In the genomic region with DNA sequence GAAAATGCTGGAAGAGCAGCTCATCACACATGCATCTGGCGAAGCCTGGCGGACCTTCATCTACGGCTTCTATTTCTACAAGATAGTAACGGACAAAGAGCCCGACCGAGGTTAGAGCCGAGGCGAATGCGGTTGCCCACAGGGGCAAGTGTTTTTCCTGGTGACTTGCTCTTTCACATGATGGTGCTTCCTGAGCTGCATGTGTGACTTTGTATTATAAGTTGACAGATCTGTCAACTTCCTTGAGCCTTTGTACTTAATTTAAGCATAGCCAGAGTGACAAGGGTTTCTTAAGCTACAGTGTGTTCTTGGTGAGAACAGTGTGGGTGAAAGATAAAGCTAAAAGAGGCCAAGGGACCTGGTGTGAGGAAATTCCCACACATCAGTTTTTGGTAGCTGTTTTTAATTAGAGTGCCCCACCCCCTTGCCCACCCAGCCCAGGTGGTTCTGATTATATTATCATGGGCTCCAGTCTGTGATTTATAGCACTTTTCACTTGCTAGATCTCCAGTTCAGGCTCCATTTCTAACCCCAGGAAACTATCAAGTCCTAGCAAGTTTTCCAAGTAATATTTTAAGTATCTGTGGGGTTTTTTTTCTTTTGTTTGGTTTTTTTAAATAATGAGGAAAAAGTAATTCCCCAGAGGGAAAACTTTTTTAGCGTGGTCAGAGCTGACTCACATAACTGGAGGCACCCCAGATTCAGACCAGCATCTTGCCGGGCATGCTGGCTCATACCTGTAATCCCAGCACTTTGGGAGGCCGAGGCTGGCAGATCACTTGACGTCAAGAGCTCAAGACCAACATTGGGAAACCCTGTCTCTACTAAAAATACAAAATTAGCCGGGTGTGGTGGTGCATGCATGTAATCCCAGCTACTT, we compare ENCODE assay signal across 26 cellular contexts.
DNase-seq lines count a peak whose midpoint lies in the region; ATAC-seq and TF ChIP-seq lines count a peak whose summit lies in the region.
"Had no signal": no experiment of that assay in that cellular context is flagged by ENCODE, and none has a peak within 500 bp of the region (broad histone marks: within the 10 kb centered on the region; RNA-seq: fewer than 3 reads in every experiment).

No MANE protein-coding gene starts in this region.

- CTCF ChIA-PET in mammary epithelial cell (lab: Charles Lee; ENCODE audit: low non-redundant PET): no interaction called here

- H3K27ac Mint-ChIP-seq in stimulated activated naive CD8-positive, alpha-beta T cell treated with anti-CD3 and anti-CD28 coated beads, Interleukin-15, amount 100 ng/mL, for 72 hours: peak overlapping the region in 1 of 2 donors; percentile 12
- no peak overlapping the region for H3K27ac Mint-ChIP-seq in CD14-positive monocyte
- H3K27ac Mint-ChIP-seq: CD8-positive, alpha-beta T cell; mesothelial cell of epicardium; T-helper 2 cell treated with Interferon-gamma antibody and Interleukin-4, amounts not matched to agents 5 μg/mL and 100 μg/mL, for 36 hours had no signal

- intact Hi-C loops in mammary epithelial cell (cut with micrococcal nuclease): no loop called here
- intact Hi-C loops in breast epithelium (cut with DNase I; ENCODE audit: low total_unique reads): no loop called here
- intact Hi-C loops in CD14-positive monocyte (cut with micrococcal nuclease): no loop called here

- no peaks in the 10 kb centered on the region for H3K9me3 Mint-ChIP-seq in stimulated activated naive CD8-positive, alpha-beta T cell treated with anti-CD3 and anti-CD28 coated beads, Interleukin-15, amount 100 ng/mL, for 72 hours
- H3K9me3 Mint-ChIP-seq in CD14-positive monocyte: no peaks in the 10 kb centered on the region
- H3K9me3 Mint-ChIP-seq: CD8-positive, alpha-beta T cell; H9; mesothelial cell of epicardium; T-helper 2 cell treated with Interferon-gamma antibody and Interleukin-4, amounts not matched to agents 5 μg/mL and 100 μg/mL, for 36 hours had no signal

- H3K36me3 ChIP-seq in mammary epithelial cell (ENCODE audit: insufficient read depth, low read length) (peaks cover 7% of the 10 kb centered on the region), breast epithelium (no peaks in the 10 kb centered on the region)

- no peaks in the 10 kb centered on the region for H3K27me3 ChIP-seq in mammary epithelial cell (ENCODE audit: insufficient read depth, low read length)
- H3K27me3 ChIP-seq in breast epithelium: no peaks in the 10 kb centered on the region
- H3K27me3 ChIP-seq: adrenal gland, cardiac muscle cell, SJSA1, testis had no signal

- no peak overlapping the region for H3K4me2 ChIP-seq in mammary epithelial cell (ENCODE audit: insufficient read depth, low read depth, low read length)

- H3K4me1 ChIP-seq in mammary epithelial cell (ENCODE audit: insufficient read depth, low read length) (peaks cover 21% of the 10 kb centered on the region), breast epithelium (no peaks in the 10 kb centered on the region)
- H3K4me1 ChIP-seq: adrenal gland, testis had no signal

- H3K9ac ChIP-seq in mammary epithelial cell (ENCODE audit: insufficient read depth, low read length): no peak overlapping the region

- no peak for TF ChIP-seq POLR2A in breast epithelium (IDR thresholded peaks at IDR 0.05)

- H3K4me3 Mint-ChIP-seq in stimulated activated naive CD8-positive, alpha-beta T cell treated with anti-CD3 and anti-CD28 coated beads, Interleukin-15, amount 100 ng/mL, for 72 hours: no peak overlapping the region
- peak overlapping the region in 1 of 2 donors; percentile 24 for H3K4me3 Mint-ChIP-seq in CD14-positive monocyte
- H3K4me3 Mint-ChIP-seq: CD8-positive, alpha-beta T cell; H9; mesothelial cell of epicardium; T-helper 2 cell treated with Interferon-gamma antibody and Interleukin-4, amounts not matched to agents 5 μg/mL and 100 μg/mL, for 36 hours had no signal

- TF ChIP-seq CTCF in mammary epithelial cell (conservative IDR thresholded peaks at IDR 0.05 in 1 of 2, IDR thresholded peaks at IDR 0.05 in 1 of 2; ENCODE audit: extremely low read depth in 1 of 2, insufficient read depth in 1 of 2, low read depth in 1 of 2, low read length in 2 of 2) (no peak), breast epithelium (IDR thresholded peaks at IDR 0.05) (no peak), fibroblast of villous mesenchyme (IDR thresholded peaks at IDR 0.05; ENCODE audit: insufficient read depth, low read depth, low read length) (no peak), CD14-positive monocyte (IDR thresholded peaks at IDR 0.05) (no peak)

- H3K4me3 ChIP-seq in mammary epithelial cell (replicated peaks in 1 of 3; ENCODE audit: insufficient read depth in 1 of 3, low read depth in 2 of 3, low read length in 3 of 3): no peak overlapping the region
- no peak overlapping the region for H3K4me3 ChIP-seq in breast epithelium
- H3K4me3 ChIP-seq in fibroblast of villous mesenchyme (ENCODE audit: low read depth, low read length): no peak overlapping the region
- H3K4me3 ChIP-seq: adrenal gland, cardiac muscle cell, SJSA1, testis had no signal

- DNase-seq in mammary epithelial cell: peak; percentile 71
- no peak for DNase-seq in breast epithelium (ENCODE audit: low spot score in 2 of 2)
- peak; percentile 24 for DNase-seq in fibroblast of villous mesenchyme (ENCODE audit: low read depth)
- DNase-seq in stimulated activated naive CD8-positive, alpha-beta T cell treated with anti-CD3 and anti-CD28 coated beads, Interleukin-15, amount 100 ng/mL, for 72 hours: no peak
- no peak for DNase-seq in CD14-positive monocyte (ENCODE audit: low spot score)
- DNase-seq: 8988T; activated effector memory CD4-positive, alpha-beta T cell treated with anti-CD3 and anti-CD28 coated beads, Interleukin-2, amount 50 U/mL, for 16 hours; adrenal gland; DMS79; H9; hypothalamus; KBM-7; NCI-H1092 treated with DMSO at 0.1 percent for 48 hours; NCI-H526; retina; testis had no signal

- peaks cover 7% of the 10 kb centered on the region for H3K4me1 Mint-ChIP-seq in stimulated activated naive CD8-positive, alpha-beta T cell treated with anti-CD3 and anti-CD28 coated beads, Interleukin-15, amount 100 ng/mL, for 72 hours
- peaks cover 12% of the 10 kb centered on the region for H3K4me1 Mint-ChIP-seq in CD14-positive monocyte
- H3K4me1 Mint-ChIP-seq: H9 had no signal

- H3K36me3 Mint-ChIP-seq in CD14-positive monocyte: peaks cover 52 to 92% of the 10 kb centered on the region in 2 donors

- dilution Hi-C loops in mammary epithelial cell (cut with HindIII; ENCODE audit: low sequenced_read_pairs): no loop called here

- 66% methylated on average over 14 of the region's 14 CpGs for WGBS in mammary epithelial cell (ENCODE audit: low coverage, missing lambda C conversion rate)

- peak overlapping the region; percentile 49 for H3K27ac ChIP-seq in mammary epithelial cell (ENCODE audit: insufficient read depth, low read depth, low read length)
- no peak overlapping the region for H3K27ac ChIP-seq in breast epithelium
- H3K27ac ChIP-seq: adrenal gland, cardiac muscle cell, SJSA1, testis had no signal

- peak; percentile 79 for ATAC-seq in SK-N-SH treated with all-trans-retinoic acid at 6 μM for 48 hours
- no peak for ATAC-seq in GM19351 (IDR thresholded peaks at IDR 0.05; ENCODE audit: unreplicated experiment)
- ATAC-seq in stimulated activated naive CD8-positive, alpha-beta T cell treated with anti-CD3 and anti-CD28 coated beads, Interleukin-15, amount 100 ng/mL, for 72 hours: no peak
- ATAC-seq in GM21367 (IDR thresholded peaks at IDR 0.05; ENCODE audit: unreplicated experiment): no peak
- ATAC-seq: activated CD4-positive, CD25-positive, alpha-beta regulatory T cell treated with anti-CD3 and anti-CD28 coated beads, Interleukin-2, amount 50 U/mL, for 24 hours; CD8-positive, alpha-beta T cell; esophagus mucosa had no signal

- H3K9me3 ChIP-seq in mammary epithelial cell (replicated peaks; ENCODE audit: insufficient read depth, low read length) (no peaks in the 10 kb centered on the region), breast epithelium (no peaks in the 10 kb centered on the region)
- H3K9me3 ChIP-seq: adrenal gland, SJSA1, testis had no signal

- H4K20me1 ChIP-seq in mammary epithelial cell (ENCODE audit: insufficient read depth, low read length): no peaks in the 10 kb centered on the region

- H3K27me3 Mint-ChIP-seq in stimulated activated naive CD8-positive, alpha-beta T cell treated with anti-CD3 and anti-CD28 coated beads, Interleukin-15, amount 100 ng/mL, for 72 hours: no peaks in the 10 kb centered on the region
- no peaks in the 10 kb centered on the region for H3K27me3 Mint-ChIP-seq in CD14-positive monocyte (ENCODE audit: low read depth in 3 of 3)

- no peak overlapping the region for H2AFZ ChIP-seq in mammary epithelial cell (ENCODE audit: low read depth, low read length)

- H3K79me2 ChIP-seq in mammary epithelial cell (ENCODE audit: insufficient read depth, low read length): no peaks in the 10 kb centered on the region

- in situ Hi-C loops in mammary epithelial cell (cut with MboI; ENCODE audit: low sequenced_read_pairs in 2 of 2): no loop called here

- BruUV-seq in mammary epithelial cell (replicated peaks; lab: Mats Ljungman, UMichigan): no TSS peak

TF ChIP-seq in SK-N-SH treated with all-trans-retinoic acid at 6 μM for 48 hours, 23 proteins besides CTCF, POLR2A, EP300 and RAD21:
- no peak for TF ChIP-seq RARB (CRISPR knock-in tag; IDR thresholded peaks at IDR 0.05)
- TF ChIP-seq TCF4 (CRISPR knock-in tag; IDR thresholded peaks at IDR 0.05; ENCODE audit: borderline replicate concordance): peak; percentile 73; the same call in 1 of the 2 replicates
TF ChIP-seq in SK-N-SH treated with all-trans-retinoic acid at 6 μM for 48 hours: peak in this region for 1.

Comparison
In these comparisons a context has a peak if more than half of its experiments do, and no peak if none do; other contexts are left out.
1. DNase-seq: peak in mammary epithelial cell (single experiment) and fibroblast of villous mesenchyme (single experiment); none in breast epithelium (0 of 2), stimulated activated naive CD8-positive, alpha-beta T cell treated with anti-CD3 and anti-CD28 coated beads, Interleukin-15, amount 100 ng/mL, for 72 hours (0 of 2) and CD14-positive monocyte (single experiment).